1 cellular context compared by ENCODE assay signal in genomic region chr7:75878769-75879596, GRCh38.
TF ChIP-seq lines count a peak whose summit lies in the region.

Gene RHBDD2 (plus strand): TSS chr7:75879034. CDS start chr7:75879083, 49 bp downstream.

TF ChIP-seq in GM12878, 131 proteins besides CTCF, POLR2A, EP300 and RAD21 (continued from another document):
- TF ChIP-seq HSF1 (IDR thresholded peaks at IDR 0.05; ENCODE audit: low read depth, low read length) = peak; percentile 70; the same call in 1 of the 2 replicates
- TF ChIP-seq ZNF207 (IDR thresholded peaks at IDR 0.05; ENCODE audit: borderline replicate concordance) = peak; percentile 72; the same call in 1 of the 2 replicates
- peak; percentile 67; the same call in 1 of the 2 replicates for TF ChIP-seq TAF1 (IDR thresholded peaks at IDR 0.05; ENCODE audit: borderline replicate concordance, low read depth, low read length)
- TF ChIP-seq SIN3A (IDR thresholded peaks at IDR 0.05; ENCODE audit: low read depth, low read length) = peak; percentile 83; the same call in 1 of the 2 replicates
- TF ChIP-seq ETV6 (conservative IDR thresholded peaks at IDR 0.05 in 1 of 2, IDR thresholded peaks at IDR 0.05 in 1 of 2; ENCODE audit: borderline replicate concordance in 1 of 2, low read depth in 1 of 2) = 0 out of 4 replicates have a peak, but pooled peaks of 1 of the 2 experiments have one; percentile 39
- no peak for TF ChIP-seq GABPA (IDR thresholded peaks at IDR 0.05; ENCODE audit: low read depth)
- no peak for TF ChIP-seq STAT3 (IDR thresholded peaks at IDR 0.05; ENCODE audit: low read depth, low read length)
- peak; percentile 37; the same call in 1 of the 2 replicates for TF ChIP-seq POLR2AphosphoS2 (IDR thresholded peaks at IDR 0.05; ENCODE audit: low read depth, low read length)
- TF ChIP-seq TCF3 (IDR thresholded peaks at IDR 0.05; ENCODE audit: borderline replicate concordance, insufficient read depth, low read depth, low read length) = peak; percentile 83
- no peak for TF ChIP-seq SUZ12 (IDR thresholded peaks at IDR 0.05; ENCODE audit: unreplicated experiment)
- peak; percentile 78; the same call in 1 of the 2 replicates for TF ChIP-seq DPF2 (IDR thresholded peaks at IDR 0.05)
- peak; percentile 66; the same call in 1 of the 2 replicates for TF ChIP-seq TCF12 (IDR thresholded peaks at IDR 0.05; ENCODE audit: low read depth, low read length)
- peak; percentile 60; the same call in 1 of the 2 replicates for TF ChIP-seq BACH1 (IDR thresholded peaks at IDR 0.05; ENCODE audit: borderline replicate concordance)
- TF ChIP-seq NR2F1 (conservative IDR thresholded peaks at IDR 0.05) = 0 out of 2 replicates have a peak, but pooled peaks have one; percentile 47
- no peak for TF ChIP-seq ZNF592 (IDR thresholded peaks at IDR 0.05)
- TF ChIP-seq MAX (IDR thresholded peaks at IDR 0.05; ENCODE audit: low read depth, low read length) = peak; percentile 70
- TF ChIP-seq ZNF274 (IDR thresholded peaks at IDR 0.05; ENCODE audit: insufficient read depth, insufficient read length) = no peak
- TF ChIP-seq NKRF (conservative IDR thresholded peaks at IDR 0.05) = peak; percentile 97
- TF ChIP-seq PAX5 (IDR thresholded peaks at IDR 0.05; ENCODE audit: borderline replicate concordance, low read depth, low read length) = 0 out of 2 replicates have a peak, but pooled peaks have one; percentile 18
- peak; percentile 96 for TF ChIP-seq YY1 (IDR thresholded peaks at IDR 0.05; ENCODE audit: low read depth, low read length)
- peak; percentile 82 for TF ChIP-seq LARP7 (IDR thresholded peaks at IDR 0.05)
- peak; percentile 73; the same call in 1 of the 2 replicates for TF ChIP-seq SMAD5 (IDR thresholded peaks at IDR 0.05; ENCODE audit: low read depth)
- peak; percentile 78 for TF ChIP-seq RELA (IDR thresholded peaks at IDR 0.05; ENCODE audit: borderline replicate concordance, partially characterized antibody)
- peak in 1 of 2 experiments; percentile 96; a peak in 2 of 3 replicates for TF ChIP-seq EGR1 (IDR thresholded peaks at IDR 0.05; ENCODE audit: borderline replicate concordance in 1 of 2, low read depth in 2 of 2, low read length in 2 of 2)
- peak; percentile 89 for TF ChIP-seq IKZF1 (conservative IDR thresholded peaks at IDR 0.05)
- peak; percentile 45; the same call in 1 of the 2 replicates for TF ChIP-seq HCFC1 (IDR thresholded peaks at IDR 0.05; ENCODE audit: low read length)
- TF ChIP-seq SP1 (IDR thresholded peaks at IDR 0.05; ENCODE audit: low read depth, low read length) = peak; percentile 38
- TF ChIP-seq ELK1 (IDR thresholded peaks at IDR 0.05; ENCODE audit: low read depth, low read length) = 0 out of 2 replicates have a peak, but pooled peaks have one; percentile 35
- TF ChIP-seq BMI1 (IDR thresholded peaks at IDR 0.05; ENCODE audit: borderline replicate concordance) = peak; percentile 84
- no peak for TF ChIP-seq BCLAF1 (IDR thresholded peaks at IDR 0.05)
- peak; percentile 94 for TF ChIP-seq MXI1 (IDR thresholded peaks at IDR 0.05; ENCODE audit: low read depth, low read length)
- TF ChIP-seq SKIL (IDR thresholded peaks at IDR 0.05; ENCODE audit: low read depth, poor library complexity, severe bottlenecking) = no peak
- TF ChIP-seq POU2F2 (IDR thresholded peaks at IDR 0.05; ENCODE audit: borderline replicate concordance, low read depth, low read length) = peak; percentile 26; the same call in 1 of the 3 replicates
- TF ChIP-seq IRF3 (IDR thresholded peaks at IDR 0.05) = 0 out of 2 replicates have a peak, but pooled peaks have one; percentile 44
- no peak for TF ChIP-seq RFX5 (IDR thresholded peaks at IDR 0.05; ENCODE audit: low read depth, low read length)
- TF ChIP-seq SMARCA5 (IDR thresholded peaks at IDR 0.05) = peak; percentile 67; the same call in 1 of the 2 replicates
- TF ChIP-seq MEF2A (IDR thresholded peaks at IDR 0.05; ENCODE audit: insufficient read depth, low read depth, low read length) = no peak
TF ChIP-seq in GM12878: peak in this region for 37.
